ENCODE assay signal across 9 cellular contexts in genomic region chr3:187040637-187041361, GRCh38.
A peak's percentile ranks its signal among the peaks of the same experiment; 100 is the strongest.
DNase-seq lines count a peak whose midpoint lies in the region; ATAC-seq and TF ChIP-seq lines count a peak whose summit lies in the region.
"Had no signal": no experiment of that assay in that cellular context is flagged by ENCODE, and none has a peak within 500 bp of the region (broad histone marks: within the 10 kb centered on the region; RNA-seq: fewer than 3 reads in every experiment).

No MANE protein-coding gene starts in this region.

- H3K36me3 Mint-ChIP-seq in activated T-cell treated with anti-CD3 and anti-CD28 coated beads, Interleukin-2, amount 50 U/mL, for 24 hours (ENCODE audit: low read depth), result peaks cover 83% of the 10 kb centered on the region
- peaks cover 85% of the 10 kb centered on the region for H3K36me3 Mint-ChIP-seq in activated B cell treated with CpG ODN at 0.5 μM for 24 hours (ENCODE audit: low read depth)

- TF ChIP-seq POLR2A in thyroid gland (IDR thresholded peaks at IDR 0.05), result no peak

- peaks cover 19% of the 10 kb centered on the region for H3K4me1 ChIP-seq in hepatocyte (ENCODE audit: insufficient read depth)
- H3K4me1 ChIP-seq in thyroid gland, result peaks cover 14 to 36% of the 10 kb centered on the region in 2 donors

- no peak overlapping the region for H2AFZ ChIP-seq in hepatocyte

- no peaks in the 10 kb centered on the region for H3K9me2 ChIP-seq in hepatocyte (replicated peaks; ENCODE audit: insufficient read depth)

- no peaks in the 10 kb centered on the region for H4K20me1 ChIP-seq in hepatocyte (ENCODE audit: insufficient read depth, poor library complexity, severe bottlenecking)

- 73% methylated on average over 4 of the region's 4 CpGs for WGBS in hepatocyte (ENCODE audit: low lambda C conversion rate, missing lambda C conversion rate)
- WGBS in thyroid gland, 2 donors, result 95 to 99% methylated on average over 4 of the region's 4 CpGs

- POLR2A ChIA-PET in activated B cell treated with CpG ODN at 0.5 μM for 24 hours (lab: Charles Lee), result interaction anchor here (1.0 to 9.2 kb wide), 15 partner anchors 10 to 109 kb away, joined by 3 to 80 read pairs (median 5); no protein-coding TSS in a partner anchor

- H3K4me3 ChIP-seq in hepatocyte (no peak overlapping the region), thyroid gland (replicated peaks in 1 of 3) (no peak overlapping the region)

- H3K27me3 Mint-ChIP-seq in activated T-cell treated with anti-CD3 and anti-CD28 coated beads, Interleukin-2, amount 50 U/mL, for 24 hours, result no peaks in the 10 kb centered on the region
- no peaks in the 10 kb centered on the region for H3K27me3 Mint-ChIP-seq in activated B cell treated with CpG ODN at 0.5 μM for 24 hours

- H3K36me3 ChIP-seq in hepatocyte (replicated peaks; ENCODE audit: insufficient read depth, low read depth), result no peaks in the 10 kb centered on the region
- peaks cover 9 to 13% of the 10 kb centered on the region in 2 donors for H3K36me3 ChIP-seq in thyroid gland

- CTCF ChIA-PET in activated B cell treated with CpG ODN at 0.5 μM for 24 hours (lab: Charles Lee), result interaction anchor here (0.8 to 2.0 kb wide), 2 partner anchors 15 to 98 kb away, joined by 3 to 5 read pairs; partner anchors contain the start of gene RPL39L

- ATAC-seq in activated B cell treated with CpG ODN at 0.5 μM for 24 hours (ENCODE audit: low read depth) (no peak), GM19328 (IDR thresholded peaks at IDR 0.05; ENCODE audit: unreplicated experiment) (no peak), HG02970 (IDR thresholded peaks at IDR 0.05; ENCODE audit: low FRiP score, unreplicated experiment) (no peak)

- H3K9me3 Mint-ChIP-seq in activated T-cell treated with anti-CD3 and anti-CD28 coated beads, Interleukin-2, amount 50 U/mL, for 24 hours, result peaks cover 5% of the 10 kb centered on the region
- H3K9me3 Mint-ChIP-seq in activated B cell treated with CpG ODN at 0.5 μM for 24 hours, result peaks cover 2% of the 10 kb centered on the region

- H3K4me3 Mint-ChIP-seq in activated T-cell treated with anti-CD3 and anti-CD28 coated beads, Interleukin-2, amount 50 U/mL, for 24 hours, result peak overlapping the region; percentile 53
- H3K4me3 Mint-ChIP-seq in activated B cell treated with CpG ODN at 0.5 μM for 24 hours, result peak overlapping the region; percentile 24

- DNase-seq in activated T-cell treated with anti-CD3 and anti-CD28 coated beads, Interleukin-2, amount 50 U/mL, for 24 hours, result no peak
- no peak for DNase-seq in activated T-cell treated with anti-CD3 and anti-CD28 coated beads, Interleukin-2, amount 50 U/mL, for 1 hour
- DNase-seq in activated B cell treated with CpG ODN at 0.5 μM for 24 hours (no peak), hepatocyte (ENCODE audit: low spot score) (peak; percentile 68), thyroid gland (no peak), iPS-NIHi7 (ENCODE audit: extremely low spot score) (no peak)

- H3K27me3 ChIP-seq in hepatocyte, result no peaks in the 10 kb centered on the region
- no peaks in the 10 kb centered on the region for H3K27me3 ChIP-seq in thyroid gland

- H3K4me1 Mint-ChIP-seq in activated T-cell treated with anti-CD3 and anti-CD28 coated beads, Interleukin-2, amount 50 U/mL, for 24 hours (ENCODE audit: low read depth), result peaks cover 86% of the 10 kb centered on the region
- H3K4me1 Mint-ChIP-seq in activated B cell treated with CpG ODN at 0.5 μM for 24 hours, result peaks cover 82% of the 10 kb centered on the region

- H3K9me3 ChIP-seq in hepatocyte (ENCODE audit: low read depth) (no peaks in the 10 kb centered on the region), thyroid gland (no peaks in the 10 kb centered on the region)

- no peak for TF ChIP-seq CTCF in activated B cell treated with CpG ODN at 0.5 μM for 24 hours (IDR thresholded peaks at IDR 0.05)
- no peak for TF ChIP-seq CTCF in hepatocyte (IDR thresholded peaks at IDR 0.05; ENCODE audit: poor library complexity)
- TF ChIP-seq CTCF in thyroid gland (IDR thresholded peaks at IDR 0.05), result no peak

- H3K27ac Mint-ChIP-seq in activated T-cell treated with anti-CD3 and anti-CD28 coated beads, Interleukin-2, amount 50 U/mL, for 24 hours, result peak overlapping the region; percentile 95
- H3K27ac Mint-ChIP-seq in activated B cell treated with CpG ODN at 0.5 μM for 24 hours, result peak overlapping the region; percentile 97

- peaks cover 28% of the 10 kb centered on the region for H3K79me2 ChIP-seq in hepatocyte

- intact Hi-C loops in activated B cell treated with CpG ODN at 0.5 μM for 24 hours (cut with micrococcal nuclease) (loop anchor here (1.0 kb wide), 1 partner anchor 9 kb away; no protein-coding TSS in a partner anchor), thyroid gland (cut with DNase I) (no loop called here)

- H3K4me2 ChIP-seq in hepatocyte, result peak overlapping the region; percentile 68

- peak overlapping the region; percentile 90 for H3K27ac ChIP-seq in hepatocyte
- H3K27ac ChIP-seq in thyroid gland, result peak overlapping the region in 2 of 3 donors; percentile 1 to 53
- H3K27ac ChIP-seq: epithelial cell of prostate had no signal
